12 cellular contexts compared by ENCODE assay signal in the genomic region with DNA sequence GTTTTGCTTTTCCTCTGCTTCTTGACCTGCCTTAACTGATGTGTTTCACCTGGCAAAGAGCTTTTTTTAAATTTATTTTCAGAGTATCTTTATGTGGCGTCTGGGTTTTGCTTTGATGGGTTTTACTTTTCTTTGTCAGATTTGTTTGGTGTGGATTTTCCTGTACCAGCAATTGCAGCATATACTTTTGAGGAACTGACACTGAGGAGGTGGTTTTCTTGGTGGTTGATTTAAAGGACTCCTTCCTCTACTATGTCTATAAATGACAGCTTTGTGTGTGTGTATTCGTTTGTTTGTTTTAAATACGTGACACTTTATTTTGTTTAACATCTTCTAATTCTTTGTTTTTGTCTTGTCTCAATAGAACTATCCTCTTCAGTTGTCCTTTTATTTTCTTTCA.
DNase-seq lines count a peak whose midpoint lies in the region; ATAC-seq, FAIRE-seq and TF ChIP-seq lines count a peak whose summit lies in the region.
"Had no signal": no experiment of that assay in that cellular context is flagged by ENCODE, and none has a peak within 500 bp of the region (broad histone marks: within the 10 kb centered on the region; RNA-seq: fewer than 3 reads in every experiment).

No MANE protein-coding gene starts in this region.

- WGBS in pancreas, 2 donors, result 43 to 54% methylated on average over 3 of the region's 3 CpGs

- no peak overlapping the region for H3K4me3 Mint-ChIP-seq in CD4-positive, alpha-beta memory T cell
- H3K4me3 Mint-ChIP-seq: nephron had no signal

- peak; percentile 80 for FAIRE-seq in GM12891 (lab: Jason Lieb, UNC)
- no peak for FAIRE-seq in pancreas (lab: Jason Lieb, UNC)

- intact Hi-C loops in CD4-positive, alpha-beta memory T cell (cut with micrococcal nuclease), result no loop called here
- intact Hi-C loops in pancreas (cut with DNase I), result no loop called here

- DNase-seq in GM12891 (ENCODE audit: insufficient read length, low spot score) (peak; percentile 7), kidney glomerular epithelial cell (lab: John Stamatoyannopoulos, UW) (no peak), hippocampal formation (lab: John Stamatoyannopoulos, UW) (no peak), pancreas (no peak)
- DNase-seq in CD4-positive, alpha-beta memory T cell, result no peak
- DNase-seq: activated T-cell treated with anti-CD3 and anti-CD28 coated beads, Interleukin-2, amount 50 U/mL, for 48 hours; brain microvascular endothelial cell; stimulated activated naive CD8-positive, alpha-beta T cell treated with anti-CD3 and anti-CD28 coated beads, Interleukin-15, Interleukin-2, amounts not matched to agents 100 U/mL and 50 U/mL, for 24 hours had no signal

- H3K9me3 ChIP-seq in CD4-positive, alpha-beta memory T cell (ENCODE audit: control insufficient read depth in 1 of 2, low read length in 2 of 2), result no peaks in the 10 kb centered on the region
- no peaks in the 10 kb centered on the region for H3K9me3 ChIP-seq in pancreas

- ATAC-seq in GM19452 (IDR thresholded peaks at IDR 0.05; ENCODE audit: unreplicated experiment) (peak; percentile 94), HG02840 (IDR thresholded peaks at IDR 0.05; ENCODE audit: low FRiP score, unreplicated experiment) (peak; percentile 92), HG03469 (IDR thresholded peaks at IDR 0.05; ENCODE audit: unreplicated experiment) (peak; percentile 99), pancreas (no peak)
- ATAC-seq: stimulated activated naive CD8-positive, alpha-beta T cell treated with anti-CD3 and anti-CD28 coated beads, Interleukin-15, Interleukin-2, amounts not matched to agents 100 U/mL and 50 U/mL, for 24 hours had no signal

- H3K4me3 ChIP-seq in CD4-positive, alpha-beta memory T cell (ENCODE audit: low read length in 2 of 2), result no peak overlapping the region
- no peak overlapping the region for H3K4me3 ChIP-seq in pancreas

- POLR2A ChIA-PET in CD4-positive, alpha-beta memory T cell (lab: Charles Lee; ENCODE audit: partially characterized antibody), result no interaction called here

- no peaks in the 10 kb centered on the region for H3K27me3 ChIP-seq in CD4-positive, alpha-beta memory T cell (ENCODE audit: insufficient read depth, low read length)
- H3K27me3 ChIP-seq in pancreas, result no peaks in the 10 kb centered on the region
- H3K27me3 ChIP-seq: brain microvascular endothelial cell had no signal

- no peaks in the 10 kb centered on the region for H3K36me3 Mint-ChIP-seq in CD4-positive, alpha-beta memory T cell

- no peaks in the 10 kb centered on the region for H3K36me3 ChIP-seq in CD4-positive, alpha-beta memory T cell (ENCODE audit: insufficient read depth, low read length)
- H3K36me3 ChIP-seq in pancreas, result no peaks in the 10 kb centered on the region
- H3K36me3 ChIP-seq: brain microvascular endothelial cell had no signal

- no peak for TF ChIP-seq POLR2A in GM12891 (IDR thresholded peaks at IDR 0.05; ENCODE audit: low read depth, low read length)

- no peaks in the 10 kb centered on the region for H3K4me1 Mint-ChIP-seq in CD4-positive, alpha-beta memory T cell
- H3K4me1 Mint-ChIP-seq: nephron had no signal

- peaks cover 0 to 6% (median 0%) of the 10 kb centered on the region in 8 donors for H3K9me3 Mint-ChIP-seq in CD4-positive, alpha-beta memory T cell
- H3K9me3 Mint-ChIP-seq: nephron had no signal

- no peaks in the 10 kb centered on the region for H3K27me3 Mint-ChIP-seq in CD4-positive, alpha-beta memory T cell

- no peak overlapping the region for H3K27ac Mint-ChIP-seq in CD4-positive, alpha-beta memory T cell
- H3K27ac Mint-ChIP-seq: nephron had no signal

- CTCF ChIA-PET in CD4-positive, alpha-beta memory T cell (lab: Charles Lee; ENCODE audit: partially characterized antibody), result no interaction called here

- H3K27ac ChIP-seq in CD4-positive, alpha-beta memory T cell (ENCODE audit: low read depth, low read length), result no peak overlapping the region
- no peak overlapping the region for H3K27ac ChIP-seq in pancreas
- H3K27ac ChIP-seq: brain microvascular endothelial cell had no signal

- no peak for TF ChIP-seq CTCF in pancreas (IDR thresholded peaks at IDR 0.05)

- no peaks in the 10 kb centered on the region for H3K4me1 ChIP-seq in CD4-positive, alpha-beta memory T cell (ENCODE audit: insufficient read depth, low read length)
- H3K4me1 ChIP-seq in pancreas, result no peaks in the 10 kb centered on the region

TF ChIP-seq in GM12891, 5 proteins besides CTCF, POLR2A, EP300 and RAD21:
- TF ChIP-seq POLR2AphosphoS5 (IDR thresholded peaks at IDR 0.05; ENCODE audit: low read depth, low read length) (no peak), TAF1 (IDR thresholded peaks at IDR 0.05; ENCODE audit: low read depth, low read length) (no peak), POU2F2 (IDR thresholded peaks at IDR 0.05; ENCODE audit: low read depth, low read length) (no peak), SPI1 (IDR thresholded peaks at IDR 0.05; ENCODE audit: low read depth, low read length) (peak; percentile 99), PAX5 (IDR thresholded peaks at IDR 0.05; ENCODE audit: insufficient read depth, low read length, severe bottlenecking) (no peak)

Comparison
In these comparisons a context has a peak if more than half of its experiments do, and no peak if none do; other contexts are left out.
1. ATAC-seq: peak in GM19452 (single experiment), HG02840 (single experiment) and HG03469 (single experiment); none in pancreas (0 of 4).